Comparison of ENCODE assay signal across 1 cellular context in the genomic region with DNA sequence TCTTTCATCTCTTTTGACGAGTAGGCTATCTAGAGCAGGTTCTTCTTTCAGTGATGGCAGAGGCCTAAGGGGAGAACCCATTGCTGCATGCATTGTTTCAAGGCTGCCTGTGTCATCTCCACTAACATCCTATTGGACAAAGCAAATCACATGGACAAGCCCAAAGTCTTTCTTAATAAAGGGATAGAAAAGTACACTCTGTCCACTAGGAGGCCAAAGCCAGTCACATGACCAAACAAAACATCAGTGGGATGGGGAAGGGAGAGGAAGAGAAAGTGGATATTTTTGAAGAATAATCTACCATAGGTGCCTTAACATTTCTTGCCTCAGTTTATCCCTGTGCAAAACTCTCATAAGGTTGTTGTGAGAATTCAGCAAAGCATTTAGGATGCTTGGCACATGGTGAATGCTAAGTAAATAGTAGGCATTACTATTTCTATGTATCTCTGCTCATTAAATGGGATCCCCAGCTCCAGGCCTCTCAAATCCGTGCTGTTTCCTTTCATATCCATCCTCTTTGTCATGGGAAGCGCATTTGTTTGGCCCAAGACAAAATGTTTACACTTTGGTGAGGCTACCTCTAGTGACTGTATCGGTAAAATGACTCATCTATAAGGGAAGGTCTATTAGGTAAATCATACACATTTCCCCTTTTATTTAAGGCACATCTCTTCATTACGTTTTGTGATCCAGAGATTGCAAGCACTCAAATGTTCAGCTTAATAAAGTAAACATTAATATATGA.
TF ChIP-seq lines count a peak whose summit lies in the region.

No MANE protein-coding gene starts in this region.

TF ChIP-seq in IMR-90, 13 proteins besides CTCF, POLR2A, EP300 and RAD21:
- TF ChIP-seq, protein P1, sequence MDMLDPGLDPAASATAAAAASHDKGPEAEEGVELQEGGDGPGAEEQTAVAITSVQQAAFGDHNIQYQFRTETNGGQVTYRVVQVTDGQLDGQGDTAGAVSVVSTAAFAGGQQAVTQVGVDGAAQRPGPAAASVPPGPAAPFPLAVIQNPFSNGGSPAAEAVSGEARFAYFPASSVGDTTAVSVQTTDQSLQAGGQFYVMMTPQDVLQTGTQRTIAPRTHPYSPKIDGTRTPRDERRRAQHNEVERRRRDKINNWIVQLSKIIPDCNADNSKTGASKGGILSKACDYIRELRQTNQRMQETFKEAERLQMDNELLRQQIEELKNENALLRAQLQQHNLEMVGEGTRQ (IDR thresholded peaks at IDR 0.05; ENCODE audit: low read depth, low read length): peak; percentile 25; the same call in 1 of the 2 replicates
- TF ChIP-seq CEBPB (IDR thresholded peaks at IDR 0.05; ENCODE audit: low read depth, low read length): no peak
- TF ChIP-seq CHD1 (IDR thresholded peaks at IDR 0.05; ENCODE audit: low read depth, low read length): no peak
- no peak for TF ChIP-seq MAZ (IDR thresholded peaks at IDR 0.05; ENCODE audit: borderline replicate concordance, low read depth, low read length)
- TF ChIP-seq SMC3 (IDR thresholded peaks at IDR 0.05; ENCODE audit: low read depth, low read length): no peak
